Comparison of ENCODE assay signal across 25 cellular contexts in genomic region chr14:72554994-72555608, GRCh38.
DNase-seq lines count a peak whose midpoint lies in the region; ATAC-seq and TF ChIP-seq lines count a peak whose summit lies in the region.
"Had no signal": no experiment of that assay in that cellular context is flagged by ENCODE, and none has a peak within 500 bp of the region (broad histone marks: within the 10 kb centered on the region; RNA-seq: fewer than 3 reads in every experiment).

No MANE protein-coding gene starts in this region.

- no peak overlapping the region for H3K27ac Mint-ChIP-seq in T-cell
- H3K27ac Mint-ChIP-seq: memory B cell had no signal

- peaks cover 9 to 32% of the 10 kb centered on the region in 2 donors for H3K4me1 ChIP-seq in ascending aorta
- peaks cover 3 to 56% of the 10 kb centered on the region in 2 donors for H3K4me1 ChIP-seq in thoracic aorta (ENCODE audit: control insufficient read depth in 1 of 2, low read depth in 2 of 2)
- H3K4me1 ChIP-seq: upper lobe of right lung had no signal

- no peaks in the 10 kb centered on the region for H3K27me3 ChIP-seq in ascending aorta
- H3K27me3 ChIP-seq in thoracic aorta (replicated peaks; ENCODE audit: insufficient read depth), result no peaks in the 10 kb centered on the region
- H3K27me3 ChIP-seq: BLaER1 treated with 17β-estradiol and CSF1 and Interleukin-3, amounts not matched to agents 10 nM and 100 nM; cardiac muscle cell; ovary had no signal

- no peaks in the 10 kb centered on the region for H3K9me3 Mint-ChIP-seq in T-cell
- H3K9me3 Mint-ChIP-seq: activated T-cell treated with anti-CD3 and anti-CD28 coated beads, Interleukin-2, amount 50 U/mL, for 4 hours; memory B cell; naive B cell had no signal

- H3K4me3 ChIP-seq in ascending aorta (no peak overlapping the region), thoracic aorta (no peak overlapping the region)
- H3K4me3 ChIP-seq: BLaER1 treated with 17β-estradiol and CSF1 and Interleukin-3, amounts not matched to agents 10 nM and 100 nM; cardiac muscle cell; ovary; upper lobe of right lung had no signal

- H3K27me3 Mint-ChIP-seq in T-cell, result peaks cover 4 to 16% of the 10 kb centered on the region in 2 donors
- H3K27me3 Mint-ChIP-seq: memory B cell had no signal

- DNase-seq in cardiac septum (ENCODE audit: low spot score), result peak; percentile 17
- DNase-seq in left cardiac atrium, result no peak
- DNase-seq in ascending aorta (ENCODE audit: low spot score in 2 of 2), result peak in 1 of 2 donors; percentile 38
- peak in 28 of 42 donors; percentile 14 to 69 (median 40) for DNase-seq in head of caudate nucleus
- no peak for DNase-seq in thoracic aorta (ENCODE audit: low spot score)
- DNase-seq in kidney glomerular epithelial cell (lab: John Stamatoyannopoulos, UW), result no peak
- no peak for DNase-seq in T-cell
- DNase-seq: activated naive CD4-positive, alpha-beta T cell; activated T-cell treated with anti-CD3 and anti-CD28 coated beads, Interleukin-2, amount 50 U/mL, for 4 hours; amniotic stem cell; Calu3; KBM-7; kidney; naive B cell; NCI-H1436; NCI-H69; ovary; stimulated activated CD8-positive, alpha-beta memory T cell treated with anti-CD3 and anti-CD28 coated beads, Interleukin-4, amount 100 ng/mL, for 48 hours; SW 1271; upper lobe of right lung had no signal

- peaks cover 0 to 6% (median 4%) of the 10 kb centered on the region in 3 donors for H3K4me1 Mint-ChIP-seq in T-cell

- CTCF ChIA-PET in T-cell (lab: Charles Lee), result no interaction called here

- H3K36me3 Mint-ChIP-seq in T-cell, result no peaks in the 10 kb centered on the region
- H3K36me3 Mint-ChIP-seq: memory B cell, naive B cell had no signal

- H3K27ac ChIP-seq in ascending aorta, result peak overlapping the region; percentile 69
- peak overlapping the region; percentile 76 to 79 for H3K27ac ChIP-seq in thoracic aorta
- H3K27ac ChIP-seq: BLaER1 treated with 17β-estradiol and CSF1 and Interleukin-3, amounts not matched to agents 10 nM and 100 nM; cardiac muscle cell; ovary; upper lobe of right lung had no signal

- H3K9me3 ChIP-seq in ascending aorta (no peaks in the 10 kb centered on the region), thoracic aorta (no peaks in the 10 kb centered on the region)
- H3K9me3 ChIP-seq: BLaER1 treated with 17β-estradiol and CSF1 and Interleukin-3, amounts not matched to agents 10 nM and 100 nM; ovary; upper lobe of right lung had no signal

- POLR2A ChIA-PET in T-cell (lab: Charles Lee), result no interaction called here

- H3K36me3 ChIP-seq in ascending aorta, result no peaks in the 10 kb centered on the region
- H3K36me3 ChIP-seq in thoracic aorta, result no peaks in the 10 kb centered on the region
- H3K36me3 ChIP-seq: BLaER1 treated with 17β-estradiol and CSF1 and Interleukin-3, amounts not matched to agents 10 nM and 100 nM; cardiac muscle cell; ovary; upper lobe of right lung had no signal

- H3K4me3 Mint-ChIP-seq in T-cell, result no peak overlapping the region
- H3K4me3 Mint-ChIP-seq: activated T-cell treated with anti-CD3 and anti-CD28 coated beads, Interleukin-2, amount 50 U/mL, for 4 hours; memory B cell; naive B cell had no signal

- intact Hi-C loops in cardiac septum (cut with DNase I), result no loop called here
- intact Hi-C loops in left cardiac atrium (cut with DNase I), result no loop called here
- intact Hi-C loops in ascending aorta (cut with DNase I), result loop anchor here (5.0 to 10.0 kb wide), 4 partner anchors 162 to 352 kb away; no protein-coding TSS in a partner anchor
- intact Hi-C loops in head of caudate nucleus (cut with DNase I), result no loop called here

- TF ChIP-seq CTCF in ascending aorta (IDR thresholded peaks at IDR 0.05) (no peak), thoracic aorta (IDR thresholded peaks at IDR 0.05) (no peak)

- ATAC-seq in left cardiac atrium (no peak), thoracic aorta (ENCODE audit: insufficient number of reproducible peaks, low FRiP score, low read depth) (no peak), T-cell (replicated peaks in 1 of 4) (no peak), HG03342 (IDR thresholded peaks at IDR 0.05; ENCODE audit: unreplicated experiment) (no peak)
- ATAC-seq: activated T-cell treated with anti-CD3 and anti-CD28 coated beads, Interleukin-2, amount 50 U/mL, for 4 hours; Right ventricle myocardium inferior; upper lobe of right lung had no signal

Comparison
In these comparisons a context has a peak if more than half of its experiments do, and no peak if none do; other contexts are left out.
1. DNase-seq: peak in cardiac septum (single experiment) and head of caudate nucleus (28 of 42); none in left cardiac atrium (single experiment), thoracic aorta (single experiment), kidney glomerular epithelial cell (single experiment) and T-cell (0 of 34).